17 cellular contexts compared by ENCODE assay signal in the genomic region with DNA sequence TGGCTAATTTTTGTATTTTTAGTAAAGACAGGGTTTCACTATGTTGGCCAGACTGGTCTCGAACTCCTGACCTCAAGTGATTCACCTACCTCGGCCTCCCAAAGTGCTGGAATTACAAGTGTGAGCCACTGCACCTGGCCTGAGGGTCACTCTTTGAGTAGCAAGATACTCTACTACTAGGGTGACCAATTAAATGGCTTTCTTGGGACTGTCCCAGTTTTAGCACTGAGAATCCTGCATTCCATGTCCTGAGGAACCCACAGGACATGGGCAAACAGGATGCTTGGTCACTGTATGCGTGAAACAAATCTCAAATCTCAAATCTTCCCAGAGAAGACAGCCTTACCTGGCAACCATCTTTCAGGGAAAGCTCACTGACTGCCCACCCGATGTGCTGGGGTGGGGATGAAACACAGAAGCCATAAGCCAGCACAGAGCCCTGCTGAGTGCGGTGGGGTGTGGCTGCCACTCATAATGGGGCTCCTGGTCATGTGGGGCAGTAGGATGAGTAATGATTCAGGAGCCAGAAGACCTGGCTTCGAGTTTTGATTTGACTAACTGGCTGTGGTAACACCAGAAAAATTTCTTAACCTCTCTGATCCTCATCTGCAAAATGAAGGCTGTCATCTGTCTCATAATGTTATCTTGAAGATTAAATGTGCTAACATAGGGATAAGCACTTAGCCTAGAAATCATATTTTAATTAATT. TPM values are rescaled to one million over a fixed set of nuclear protein-coding genes. Genes with fewer than 3 reads are reported as not detected.
DNase-seq lines count a peak whose midpoint lies in the region; ATAC-seq, FAIRE-seq and TF ChIP-seq lines count a peak whose summit lies in the region.
"Had no signal": no experiment of that assay in that cellular context is flagged by ENCODE, and none has a peak within 500 bp of the region (broad histone marks: within the 10 kb centered on the region; RNA-seq: fewer than 3 reads in every experiment).

No MANE protein-coding gene starts in this region.

- no peaks in the 10 kb centered on the region for H3K9me3 Mint-ChIP-seq in MCF 10A (ENCODE audit: unreplicated experiment)
- no peaks in the 10 kb centered on the region for H3K9me3 Mint-ChIP-seq in stimulated activated naive CD8-positive, alpha-beta T cell treated with anti-CD3 and anti-CD28 coated beads, Interleukin-15, amount 100 ng/mL, for 72 hours
- H3K9me3 Mint-ChIP-seq: dendritic cell treated with granulocyte-macrophage colony-stimulating factor and Interleukin-4, amounts not matched to agents 40 ng/mL and 50 ng/mL, for 4 days had no signal

- H3K4me3 ChIP-seq in breast epithelium, result no peak overlapping the region
- no peak overlapping the region for H3K4me3 ChIP-seq in bronchial epithelial cell (ENCODE audit: low read depth, low read length)
- no peak overlapping the region for H3K4me3 ChIP-seq in gastrocnemius medialis
- H3K4me3 ChIP-seq: adrenal gland, Peyer's patch, stomach had no signal

- peaks cover 14% of the 10 kb centered on the region for H3K36me3 Mint-ChIP-seq in MCF 10A (ENCODE audit: insufficient read depth, unreplicated experiment)

- H3K36me3 ChIP-seq in breast epithelium (no peaks in the 10 kb centered on the region), bronchial epithelial cell (ENCODE audit: control insufficient read depth, insufficient read depth, low read length) (peaks cover 1% of the 10 kb centered on the region), gastrocnemius medialis (no peaks in the 10 kb centered on the region)
- H3K36me3 ChIP-seq: adrenal gland, Peyer's patch, stomach had no signal

- no peak for TF ChIP-seq CTCF in MCF 10A (IDR thresholded peaks at IDR 0.05; ENCODE audit: unreplicated experiment)
- no peak for TF ChIP-seq CTCF in breast epithelium (IDR thresholded peaks at IDR 0.05)
- TF ChIP-seq CTCF in bronchial epithelial cell (IDR thresholded peaks at IDR 0.05; ENCODE audit: insufficient read depth, low read length, severe bottlenecking), result no peak
- TF ChIP-seq CTCF in gastrocnemius medialis (IDR thresholded peaks at IDR 0.05 in 4 of 5, conservative IDR thresholded peaks at IDR 0.05 in 1 of 5), result no peak

- TF ChIP-seq POLR2A in breast epithelium (IDR thresholded peaks at IDR 0.05) (no peak), gastrocnemius medialis (IDR thresholded peaks at IDR 0.05) (no peak)

- H3K4me1 ChIP-seq in breast epithelium, result peaks cover 0 to 8% of the 10 kb centered on the region in 2 donors
- no peaks in the 10 kb centered on the region for H3K4me1 ChIP-seq in gastrocnemius medialis

- H3K9me3 ChIP-seq in breast epithelium (no peaks in the 10 kb centered on the region), gastrocnemius medialis (no peaks in the 10 kb centered on the region)
- H3K9me3 ChIP-seq: adrenal gland, Peyer's patch, stomach had no signal

- BruUV-seq in MCF 10A (replicated peaks; lab: Mats Ljungman, UMichigan), result no TSS peak

- DNase-seq in MCF 10A (ENCODE audit: unreplicated experiment) (peak; percentile 71), breast epithelium (ENCODE audit: low spot score in 2 of 2) (no peak), HK-2 (ENCODE audit: unreplicated experiment) (peak; percentile 41), bronchial epithelial cell (ENCODE audit: low read depth) (peak; percentile 60), superior temporal gyrus (ENCODE audit: extremely low spot score) (no peak), NCI-H1436 treated with DMSO at 0.1 percent for 48 hours (lab: John Stamatoyannopoulos, UW) (no peak), gastrocnemius medialis (no peak)
- no peak for DNase-seq in stimulated activated naive CD8-positive, alpha-beta T cell treated with anti-CD3 and anti-CD28 coated beads, Interleukin-15, amount 100 ng/mL, for 72 hours
- DNase-seq: adrenal gland; Kasumi-1; NCI-H2171 treated with DMSO at 0.1 percent for 48 hours; Peyer's patch; stimulated activated CD4-positive, alpha-beta T cell treated with anti-CD3 and anti-CD28 coated beads, Interleukin-4, amount 100 ng/mL, for 24 hours; stomach had no signal

- intact Hi-C loops in MCF 10A (cut with micrococcal nuclease), result no loop called here
- intact Hi-C loops in breast epithelium (cut with DNase I; ENCODE audit: low total_unique reads), result no loop called here
- intact Hi-C loops in gastrocnemius medialis (cut with DNase I; ENCODE audit: low total_unique reads), result no loop called here

- FAIRE-seq in bronchial epithelial cell (lab: Jason Lieb, UNC), result no peak
- FAIRE-seq: frontal cortex, GM18507 had no signal

- POLR2A ChIA-PET in MCF 10A (lab: Yijun Ruan, JAX), result interaction anchor here (0.6 to 3.9 kb wide), 4 partner anchors 9 to 121 kb away, joined by 3 to 52 read pairs (median 4); partner anchors contain the start of gene HSPA8

- H3K4me1 Mint-ChIP-seq in MCF 10A (ENCODE audit: insufficient read depth, unreplicated experiment), result peaks cover 58% of the 10 kb centered on the region
- peaks cover 7% of the 10 kb centered on the region for H3K4me1 Mint-ChIP-seq in stimulated activated naive CD8-positive, alpha-beta T cell treated with anti-CD3 and anti-CD28 coated beads, Interleukin-15, amount 100 ng/mL, for 72 hours

- no peaks in the 10 kb centered on the region for H3K27me3 ChIP-seq in breast epithelium
- no peaks in the 10 kb centered on the region for H3K27me3 ChIP-seq in bronchial epithelial cell (ENCODE audit: control insufficient read depth, insufficient read depth, low read length)
- H3K27me3 ChIP-seq in gastrocnemius medialis, result peaks cover 5 to 30% (median 26%) of the 10 kb centered on the region in 3 donors
- H3K27me3 ChIP-seq: adrenal gland, Peyer's patch had no signal

- in situ Hi-C loops in gastrocnemius medialis (cut with MboI; ENCODE audit: low sequenced_read_pairs in 4 of 4), result no loop called here

- no peaks in the 10 kb centered on the region for H3K27me3 Mint-ChIP-seq in MCF 10A (ENCODE audit: insufficient read depth, unreplicated experiment)
- H3K27me3 Mint-ChIP-seq in stimulated activated naive CD8-positive, alpha-beta T cell treated with anti-CD3 and anti-CD28 coated beads, Interleukin-15, amount 100 ng/mL, for 72 hours, result peaks cover 52% of the 10 kb centered on the region

- H3K27ac Mint-ChIP-seq in MCF 10A (ENCODE audit: low read depth, unreplicated experiment), result peak overlapping the region; percentile 6
- no peak overlapping the region for H3K27ac Mint-ChIP-seq in stimulated activated naive CD8-positive, alpha-beta T cell treated with anti-CD3 and anti-CD28 coated beads, Interleukin-15, amount 100 ng/mL, for 72 hours
- H3K27ac Mint-ChIP-seq: dendritic cell treated with granulocyte-macrophage colony-stimulating factor and Interleukin-4, amounts not matched to agents 40 ng/mL and 50 ng/mL, for 4 days had no signal

- H3K4me3 Mint-ChIP-seq in MCF 10A (ENCODE audit: unreplicated experiment), result no peak overlapping the region
- no peak overlapping the region for H3K4me3 Mint-ChIP-seq in stimulated activated naive CD8-positive, alpha-beta T cell treated with anti-CD3 and anti-CD28 coated beads, Interleukin-15, amount 100 ng/mL, for 72 hours
- H3K4me3 Mint-ChIP-seq: dendritic cell treated with granulocyte-macrophage colony-stimulating factor and Interleukin-4, amounts not matched to agents 40 ng/mL and 50 ng/mL, for 4 days had no signal

- H3K27ac ChIP-seq in breast epithelium, result no peak overlapping the region
- no peak overlapping the region for H3K27ac ChIP-seq in gastrocnemius medialis
- H3K27ac ChIP-seq: adrenal gland, Peyer's patch, stomach had no signal

- CTCF ChIA-PET in MCF 10A (lab: Yijun Ruan, JAX), result interaction anchor here (1.7 to 1.9 kb wide), 2 partner anchors 18 to 72 kb away, joined by 3 to 5 read pairs; no protein-coding TSS in a partner anchor

- peak; percentile 78 for ATAC-seq in stimulated activated naive CD8-positive, alpha-beta T cell treated with anti-CD3 and anti-CD28 coated beads, Interleukin-15, amount 100 ng/mL, for 72 hours
- ATAC-seq in gastrocnemius medialis, result no peak

RNA-seq across cellular contexts. Expression of gene CLMP, which starts 11.5 kb away (rescaled TPM):
- total RNA-seq in MCF 10A (2022) (86.1 and 91.9 TPM in 2 replicates), breast epithelium (100 to 1,000 TPM in 1 of 3 donors, 10 to 100 TPM in 2; 70.8 to 241 (median 82.9) TPM), bronchial epithelial cell (9.7 and 34.5 TPM in 2 replicates), gastrocnemius medialis (10 to 100 TPM in 1 of 4 donors, 1 to 10 TPM in 3; 2.3 to 12.5 (median 4.4) TPM)

Comparison
In these comparisons a context has a peak if more than half of its experiments do, and no peak if none do; other contexts are left out.
1. DNase-seq: peak in MCF 10A (single experiment), HK-2 (single experiment) and bronchial epithelial cell (single experiment); none in breast epithelium (0 of 2), stimulated activated naive CD8-positive, alpha-beta T cell treated with anti-CD3 and anti-CD28 coated beads, Interleukin-15, amount 100 ng/mL, for 72 hours (0 of 2), superior temporal gyrus (single experiment), NCI-H1436 treated with DMSO at 0.1 percent for 48 hours (single experiment) and gastrocnemius medialis (0 of 2).